In the genomic region with DNA sequence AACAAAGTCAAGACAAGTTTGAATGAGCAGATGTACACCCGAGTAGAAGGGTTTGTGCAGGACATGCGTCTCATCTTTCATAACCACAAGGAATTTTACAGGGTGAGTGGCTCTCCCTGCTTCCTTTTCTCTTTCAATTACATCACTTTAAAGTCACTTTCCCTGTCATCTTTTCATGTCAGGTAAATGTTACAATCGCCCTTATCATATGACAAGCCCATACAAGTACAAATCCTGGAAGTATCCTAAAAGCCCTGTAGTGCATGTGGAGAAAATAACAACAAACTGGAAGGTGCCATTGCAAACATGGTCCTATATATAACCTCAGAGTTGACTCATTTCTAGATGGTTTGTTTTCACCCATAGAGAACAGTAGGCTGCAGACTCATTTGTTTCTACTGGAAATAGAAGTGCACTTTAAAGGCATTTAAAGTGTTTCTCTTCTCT, we compare ENCODE assay signal across 12 cellular contexts.
A peak's percentile ranks its signal among the peaks of the same experiment; 100 is the strongest.
DNase-seq lines count a peak whose midpoint lies in the region; ATAC-seq and TF ChIP-seq lines count a peak whose summit lies in the region.
"Had no signal": no experiment of that assay in that cellular context is flagged by ENCODE, and none has a peak within 500 bp of the region (broad histone marks: within the 10 kb centered on the region; RNA-seq: fewer than 3 reads in every experiment).

No MANE protein-coding gene starts in this region.

- H3K4me1 Mint-ChIP-seq in T-helper 1 cell treated with Interleukin-12 subunit alpha and Interleukin-12 subunit beta and Interleukin-4 antibody, amounts not matched to agents 30 μg/mL and 1 μg/mL, for 36 hours (ENCODE audit: low read depth) = peaks cover 44% of the 10 kb centered on the region
- H3K4me1 Mint-ChIP-seq in endothelial cell (ENCODE audit: unreplicated experiment) = peaks cover 8% of the 10 kb centered on the region
- H3K4me1 Mint-ChIP-seq: nephron had no signal

- no peaks in the 10 kb centered on the region for H3K36me3 ChIP-seq in GM06990 (ENCODE audit: control insufficient read depth, insufficient read depth, low read length)

- no peaks in the 10 kb centered on the region for H3K27me3 ChIP-seq in GM06990 (replicated peaks; ENCODE audit: control insufficient read depth, insufficient read depth, low read length)

- TF ChIP-seq CTCF in GM06990 (IDR thresholded peaks at IDR 0.05; ENCODE audit: insufficient read depth, low read length, poor library complexity, severe bottlenecking) (no peak), endothelial cell (IDR thresholded peaks at IDR 0.05; ENCODE audit: unreplicated experiment) (no peak)

- peak; percentile 49 for ATAC-seq in GM19372 (IDR thresholded peaks at IDR 0.05; ENCODE audit: low read depth, unreplicated experiment)
- peak; percentile 61 for ATAC-seq in HG03060 (IDR thresholded peaks at IDR 0.05; ENCODE audit: low read depth, unreplicated experiment)

- peaks cover 17% of the 10 kb centered on the region for H3K9me3 Mint-ChIP-seq in T-helper 1 cell treated with Interleukin-12 subunit alpha and Interleukin-12 subunit beta and Interleukin-4 antibody, amounts not matched to agents 30 μg/mL and 1 μg/mL, for 36 hours
- H3K9me3 Mint-ChIP-seq in endothelial cell (ENCODE audit: unreplicated experiment) = no peaks in the 10 kb centered on the region

- no peak overlapping the region for H3K4me3 ChIP-seq in GM06990 (replicated peaks; ENCODE audit: low read depth, low read length)

- H3K4me3 Mint-ChIP-seq in T-helper 1 cell treated with Interleukin-12 subunit alpha and Interleukin-12 subunit beta and Interleukin-4 antibody, amounts not matched to agents 30 μg/mL and 1 μg/mL, for 36 hours = no peak overlapping the region
- no peak overlapping the region for H3K4me3 Mint-ChIP-seq in endothelial cell (ENCODE audit: unreplicated experiment)
- H3K4me3 Mint-ChIP-seq: nephron had no signal

- H3K27ac Mint-ChIP-seq in T-helper 1 cell treated with Interleukin-12 subunit alpha and Interleukin-12 subunit beta and Interleukin-4 antibody, amounts not matched to agents 30 μg/mL and 1 μg/mL, for 36 hours = peak overlapping the region; percentile 61
- no peak overlapping the region for H3K27ac Mint-ChIP-seq in endothelial cell (ENCODE audit: unreplicated experiment)
- H3K27ac Mint-ChIP-seq: nephron had no signal

- H3K36me3 Mint-ChIP-seq in T-helper 1 cell treated with Interleukin-12 subunit alpha and Interleukin-12 subunit beta and Interleukin-4 antibody, amounts not matched to agents 30 μg/mL and 1 μg/mL, for 36 hours (ENCODE audit: low read depth) = peaks cover 74% of the 10 kb centered on the region
- no peaks in the 10 kb centered on the region for H3K36me3 Mint-ChIP-seq in endothelial cell (ENCODE audit: low read depth, unreplicated experiment)

- H3K27me3 Mint-ChIP-seq in T-helper 1 cell treated with Interleukin-12 subunit alpha and Interleukin-12 subunit beta and Interleukin-4 antibody, amounts not matched to agents 30 μg/mL and 1 μg/mL, for 36 hours (ENCODE audit: low read depth) = no peaks in the 10 kb centered on the region
- peaks cover 7% of the 10 kb centered on the region for H3K27me3 Mint-ChIP-seq in endothelial cell (ENCODE audit: unreplicated experiment)

- DNase-seq in GM06990 (ENCODE audit: extremely low read depth, insufficient read length) (peak; percentile 32), NCI-H187 treated with DMSO at 0.1 percent for 48 hours (lab: John Stamatoyannopoulos, UW) (no peak), endothelial cell (ENCODE audit: low spot score) (no peak), T-helper 9 cell (no peak), HCEC 1CT (no peak)
- DNase-seq: amniotic stem cell, foreskin melanocyte, NCI-H1417 treated with DMSO at 0.1 percent for 48 hours had no signal
